In genomic region chr3:13263770-13264467, GRCh38 we compare ENCODE assay signal across 1 cellular context.
TF ChIP-seq lines count a peak whose summit lies in the region.

No MANE protein-coding gene starts in this region.

TF ChIP-seq in HepG2, 621 proteins besides CTCF, POLR2A, EP300 and RAD21 (continued from another document and continues in another):
- TF ChIP-seq ZNF687 (CRISPR knock-in tag; IDR thresholded peaks at IDR 0.05): peak; percentile 99
- no peak for TF ChIP-seq PRDM4 (CRISPR knock-in tag; IDR thresholded peaks at IDR 0.05; ENCODE audit: borderline replicate concordance)
- no peak for TF ChIP-seq GATAD1 (CRISPR knock-in tag; IDR thresholded peaks at IDR 0.05)
- TF ChIP-seq ZNF496 (CRISPR knock-in tag; IDR thresholded peaks at IDR 0.05; ENCODE audit: insufficient replicate concordance): no peak
- no peak for TF ChIP-seq NONO (IDR thresholded peaks at IDR 0.05)
- TF ChIP-seq NONO (CRISPR knock-in tag; conservative IDR thresholded peaks at IDR 0.05): peak; percentile 67; the same call in 1 of the 2 replicates
- TF ChIP-seq IKZF5 (CRISPR knock-in tag; IDR thresholded peaks at IDR 0.05): peak; percentile 86
- no peak for TF ChIP-seq ZBTB49 (CRISPR knock-in tag; IDR thresholded peaks at IDR 0.05; ENCODE audit: borderline replicate concordance)
- no peak for TF ChIP-seq MIER2 (CRISPR knock-in tag; IDR thresholded peaks at IDR 0.05)
- peak; percentile 70; the same call in 1 of the 2 replicates for TF ChIP-seq HOXA5 (CRISPR knock-in tag; IDR thresholded peaks at IDR 0.05)
- TF ChIP-seq ZNF616 (CRISPR knock-in tag; IDR thresholded peaks at IDR 0.05; ENCODE audit: low read depth): no peak
- no peak for TF ChIP-seq HMGA1 (CRISPR knock-in tag; conservative IDR thresholded peaks at IDR 0.05)
- 0 out of 2 replicates have a peak, but pooled peaks have one; percentile 15 for TF ChIP-seq KDM4B (CRISPR knock-in tag; IDR thresholded peaks at IDR 0.05)
- TF ChIP-seq THYN1 (CRISPR knock-in tag; IDR thresholded peaks at IDR 0.05; ENCODE audit: borderline replicate concordance, low read depth): no peak
- TF ChIP-seq ZBTB7B (CRISPR knock-in tag; IDR thresholded peaks at IDR 0.05): peak; percentile 74; the same call in 1 of the 2 replicates
- 0 out of 2 replicates have a peak, but pooled peaks have one; percentile 49 for TF ChIP-seq ZNF138 (CRISPR knock-in tag; IDR thresholded peaks at IDR 0.05; ENCODE audit: low read depth)
- no peak for TF ChIP-seq ZBTB3 (CRISPR knock-in tag; IDR thresholded peaks at IDR 0.05; ENCODE audit: borderline replicate concordance, low read depth)
- peak; percentile 89 for TF ChIP-seq SKI (IDR thresholded peaks at IDR 0.05; ENCODE audit: partially characterized antibody)
- no peak for TF ChIP-seq PTBP1 (IDR thresholded peaks at IDR 0.05; ENCODE audit: low read depth, low read length, poor library complexity, severe bottlenecking)
- no peak for TF ChIP-seq SOX6 (IDR thresholded peaks at IDR 0.05)
- peak; percentile 57 for TF ChIP-seq SOX6 (CRISPR knock-in tag; IDR thresholded peaks at IDR 0.05)
- TF ChIP-seq ATRX (CRISPR knock-in tag; IDR thresholded peaks at IDR 0.05; ENCODE audit: borderline replicate concordance): no peak
- TF ChIP-seq GABPA (IDR thresholded peaks at IDR 0.05; ENCODE audit: low read depth, low read length): no peak
- TF ChIP-seq GABPA (CRISPR knock-in tag; IDR thresholded peaks at IDR 0.05; ENCODE audit: low read depth): no peak
- TF ChIP-seq JARID2 (CRISPR knock-in tag; IDR thresholded peaks at IDR 0.05; ENCODE audit: insufficient replicate concordance): no peak
- peak; percentile 56 for TF ChIP-seq ZNF580 (CRISPR knock-in tag; IDR thresholded peaks at IDR 0.05; ENCODE audit: borderline replicate concordance, low read depth)
- no peak for TF ChIP-seq ZNF761 (CRISPR knock-in tag; conservative IDR thresholded peaks at IDR 0.05)
- TF ChIP-seq SP1 (IDR thresholded peaks at IDR 0.05): no peak
- no peak for TF ChIP-seq SP1 (CRISPR knock-in tag; IDR thresholded peaks at IDR 0.05)
- TF ChIP-seq ZNF10 (CRISPR knock-in tag; IDR thresholded peaks at IDR 0.05; ENCODE audit: borderline replicate concordance, low read depth): no peak
- TF ChIP-seq ZFY (CRISPR knock-in tag; IDR thresholded peaks at IDR 0.05): peak; percentile 84
- 0 out of 2 replicates have a peak, but pooled peaks have one; percentile 64 for TF ChIP-seq BRD4 (CRISPR knock-in tag; IDR thresholded peaks at IDR 0.05)
- no peak for TF ChIP-seq STAT6 (CRISPR knock-in tag; IDR thresholded peaks at IDR 0.05; ENCODE audit: borderline replicate concordance)
- TF ChIP-seq SATB2 (CRISPR knock-in tag; IDR thresholded peaks at IDR 0.05): no peak
- TF ChIP-seq ZNF33B (CRISPR knock-in tag; IDR thresholded peaks at IDR 0.05): no peak
- TF ChIP-seq CREB3 (CRISPR knock-in tag; IDR thresholded peaks at IDR 0.05): peak; percentile 79; the same call in 1 of the 2 replicates
- peak; percentile 90 for TF ChIP-seq PHF21A (CRISPR knock-in tag; IDR thresholded peaks at IDR 0.05)
- TF ChIP-seq ZNF768 (CRISPR knock-in tag; IDR thresholded peaks at IDR 0.05): peak; percentile 95
- TF ChIP-seq BCLAF1 (IDR thresholded peaks at IDR 0.05): no peak
- TF ChIP-seq ZNF839 (CRISPR knock-in tag; IDR thresholded peaks at IDR 0.05; ENCODE audit: borderline replicate concordance): no peak
- peak; percentile 51; the same call in 1 of the 2 replicates for TF ChIP-seq ZNF331 (CRISPR knock-in tag; IDR thresholded peaks at IDR 0.05)
- TF ChIP-seq NFE2L2 (IDR thresholded peaks at IDR 0.05; ENCODE audit: low read length): no peak
- no peak for TF ChIP-seq PREB (CRISPR knock-in tag; IDR thresholded peaks at IDR 0.05)
- TF ChIP-seq ZBTB33 (CRISPR knock-in tag; IDR thresholded peaks at IDR 0.05): peak; percentile 62
